ENCODE assay signal across 8 cellular contexts in the genomic region with DNA sequence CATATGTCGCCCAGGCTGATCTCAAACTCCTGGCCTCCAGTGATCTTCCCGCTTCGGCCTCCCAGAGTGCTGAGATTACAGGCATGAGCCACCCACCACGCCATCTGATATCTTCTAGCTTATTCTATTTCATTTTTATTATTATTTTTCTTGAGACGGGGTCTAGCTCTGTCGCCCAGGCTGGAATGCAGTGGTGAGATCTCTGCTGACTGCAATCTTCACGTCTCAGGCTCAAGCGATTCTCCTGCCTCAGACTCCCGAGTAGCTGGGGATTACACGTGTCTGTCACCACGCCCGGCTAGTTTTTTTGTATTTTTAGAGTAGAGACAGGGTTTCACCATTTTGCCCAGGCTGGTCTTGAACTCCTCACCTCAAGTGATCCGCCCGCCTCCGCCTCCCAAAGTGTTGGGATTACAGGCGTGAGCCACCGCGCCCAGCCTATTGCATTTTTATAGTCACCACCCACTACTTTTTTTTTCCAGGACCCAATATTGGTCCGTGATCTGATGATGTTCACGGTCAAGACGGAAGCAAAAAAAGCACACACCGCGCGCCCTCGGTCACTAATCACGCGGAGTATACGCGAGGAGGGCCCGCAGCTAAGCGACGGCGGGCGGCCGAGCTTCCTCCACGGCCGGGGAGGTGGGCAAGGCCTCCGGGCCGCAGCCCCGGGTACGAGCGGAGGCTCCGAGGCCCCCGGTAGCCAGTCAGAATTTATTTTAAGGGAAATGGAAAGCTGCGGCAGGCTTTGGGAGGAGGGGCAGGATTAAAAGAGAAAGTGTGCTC. TPM values are rescaled to one million over a fixed set of nuclear protein-coding genes. Genes with fewer than 3 reads are reported as not detected.
DNase-seq lines count a peak whose midpoint lies in the region; ATAC-seq, FAIRE-seq and TF ChIP-seq lines count a peak whose summit lies in the region.

No MANE protein-coding gene starts in this region.

- H3K4me1 Mint-ChIP-seq in astrocyte (ENCODE audit: low read depth, unreplicated experiment): peaks cover 3% of the 10 kb centered on the region

- H3K79me2 ChIP-seq in Karpas-422 (ENCODE audit: low read length) (peaks cover 28% of the 10 kb centered on the region), astrocyte (ENCODE audit: insufficient read depth, low read length) (peaks cover 30% of the 10 kb centered on the region)

- H2AFZ ChIP-seq in Karpas-422 (ENCODE audit: low read length) (peak overlapping the region; percentile 92; the same call in 1 of the 2 replicates), astrocyte (ENCODE audit: low read depth, low read length) (peak overlapping the region; percentile 87)

- peak overlapping the region; percentile 86 for H3K4me3 Mint-ChIP-seq in astrocyte (ENCODE audit: unreplicated experiment)

- peaks cover 10% of the 10 kb centered on the region; the same call in 1 of the 2 replicates for H3K36me3 ChIP-seq in Karpas-422 (ENCODE audit: insufficient read depth, low read length)
- H3K36me3 ChIP-seq in astrocyte (ENCODE audit: insufficient read depth, low read length): peaks cover 12% of the 10 kb centered on the region
- peaks cover 4% of the 10 kb centered on the region for H3K36me3 ChIP-seq in kidney epithelial cell (ENCODE audit: control insufficient read depth, insufficient read depth, low read length)
- H3K36me3 ChIP-seq in stomach: peaks cover 11 to 25% (median 18%) of the 10 kb centered on the region in 4 donors

- peak overlapping the region; percentile 97 for H3K27ac Mint-ChIP-seq in astrocyte (ENCODE audit: unreplicated experiment)

- peak overlapping the region; percentile 39 for H3K27ac ChIP-seq in Karpas-422 (ENCODE audit: low read length)
- H3K27ac ChIP-seq in astrocyte (ENCODE audit: low read depth, low read length): peak overlapping the region; percentile 83
- H3K27ac ChIP-seq in stomach: peak overlapping the region; percentile 93 to 99 (median 98)

- peaks cover 25% of the 10 kb centered on the region for H3K27me3 Mint-ChIP-seq in astrocyte (ENCODE audit: low read depth, unreplicated experiment)

- H3K4me1 ChIP-seq in Karpas-422 (ENCODE audit: low read length): peaks cover 24% of the 10 kb centered on the region
- H3K4me1 ChIP-seq in astrocyte (ENCODE audit: insufficient read depth, low read length): peaks cover 9% of the 10 kb centered on the region
- peaks cover 18 to 41% (median 31%) of the 10 kb centered on the region in 4 donors for H3K4me1 ChIP-seq in stomach

- intact Hi-C loops in stomach (cut with DNase I; ENCODE audit: low total_unique reads): no loop called here

- H3K9me3 ChIP-seq in Karpas-422 (ENCODE audit: low read length) (no peaks in the 10 kb centered on the region), astrocyte (ENCODE audit: insufficient read depth, low read depth, low read length) (peaks cover 4% of the 10 kb centered on the region), stomach (peaks cover 0 to 10% (median 2%) of the 10 kb centered on the region in 4 donors)

- WGBS in stomach, 5 donors: 15 to 19% (median 17%) methylated on average over 42 to 45 of the region's 45 CpGs

- TF ChIP-seq EP300 in stomach (IDR thresholded peaks at IDR 0.05): no peak

- no peaks in the 10 kb centered on the region; the same call in 1 of the 2 replicates for H3K27me3 ChIP-seq in Karpas-422 (ENCODE audit: low read length)
- H3K27me3 ChIP-seq in astrocyte (ENCODE audit: insufficient read depth, low read length): peaks cover 21% of the 10 kb centered on the region
- H3K27me3 ChIP-seq in kidney epithelial cell (ENCODE audit: control insufficient read depth, insufficient read depth, low read length): peaks cover 24% of the 10 kb centered on the region
- H3K27me3 ChIP-seq in stomach: peaks cover 0 to 39% (median 22%) of the 10 kb centered on the region in 3 donors

- H3K9me3 Mint-ChIP-seq in astrocyte (ENCODE audit: unreplicated experiment): no peaks in the 10 kb centered on the region

- DNase-seq in Karpas-422 (peak; percentile 64), astrocyte (ENCODE audit: low read depth) (peak; percentile 48), kidney epithelial cell (ENCODE audit: low read depth) (no peak), stomach (no peak), SHP77 treated with DMSO at 0.1 percent for 48 hours (lab: John Stamatoyannopoulos, UW) (no peak)
- no peak for DNase-seq in activated CD8-positive, alpha-beta memory T cell treated with anti-CD3 and anti-CD28 coated beads for 24 hours

- H3K4me2 ChIP-seq in Karpas-422 (ENCODE audit: low read depth, low read length, poor library complexity, severe bottlenecking) (peak overlapping the region; percentile 94), astrocyte (ENCODE audit: low read length) (peak overlapping the region; percentile 94)

- ATAC-seq in GM18498 (IDR thresholded peaks at IDR 0.05; ENCODE audit: unreplicated experiment) (peak; percentile 14), GM21723 (IDR thresholded peaks at IDR 0.05; ENCODE audit: unreplicated experiment) (peak; percentile 13)

- no peaks in the 10 kb centered on the region for H3K9me2 ChIP-seq in Karpas-422 (replicated peaks; ENCODE audit: insufficient read depth, low read length)

- FAIRE-seq in astrocyte (lab: Jason Lieb, UNC): no peak

- H4K20me1 ChIP-seq in Karpas-422 (ENCODE audit: insufficient read depth, low read depth, low read length) (peaks cover 16% of the 10 kb centered on the region), astrocyte (ENCODE audit: insufficient read depth, low read length) (peaks cover 31% of the 10 kb centered on the region)

- peak overlapping the region; percentile 76 for H3K9ac ChIP-seq in Karpas-422 (ENCODE audit: low read length)
- H3K9ac ChIP-seq in astrocyte (ENCODE audit: low read length): peak overlapping the region; percentile 87

- H3K36me3 Mint-ChIP-seq in astrocyte (ENCODE audit: low read depth, unreplicated experiment): peaks cover 5% of the 10 kb centered on the region

- TF ChIP-seq CTCF in astrocyte (IDR thresholded peaks at IDR 0.05; ENCODE audit: insufficient read depth, low read depth, low read length): no peak
- no peak for TF ChIP-seq CTCF in kidney epithelial cell (IDR thresholded peaks at IDR 0.05; ENCODE audit: insufficient read depth, low read length, poor library complexity, severe bottlenecking)
- no peak for TF ChIP-seq CTCF in stomach (IDR thresholded peaks at IDR 0.05)

- H3K4me3 ChIP-seq in Karpas-422 (ENCODE audit: low read length) (peak overlapping the region; percentile 71), astrocyte (ENCODE audit: insufficient read depth, low read depth, low read length) (peak overlapping the region; percentile 73), kidney epithelial cell (ENCODE audit: low read depth, low read length) (peak overlapping the region; percentile 61), stomach (peak overlapping the region; percentile 87 to 99 (median 96))

- no peak for TF ChIP-seq POLR2A in stomach (IDR thresholded peaks at IDR 0.05)

RNA-seq across cellular contexts. Expression of a gene that starts 1.1 kb away (rescaled TPM):
- total RNA-seq in Karpas-422 (2014; rRNA removed; shearing (Covaris generic); ENCODE audit: low replicate concordance): 16.1 and 32.3 TPM in 2 replicates
- 24.9 and 27.1 TPM in 2 replicates for total RNA-seq in astrocyte
- total RNA-seq in kidney epithelial cell: 23.3 and 34.2 TPM in 2 replicates
- 10 to 100 TPM in 4 of 5 donors, under 1 TPM in 1; 0.58 to 27.2 (median 15.6) TPM for total RNA-seq in stomach
- 10 to 100 TPM; 14.1 to 18.0 (median 14.9) TPM for polyA plus RNA-seq in stomach

RNA-seq across cellular contexts. Expression of a gene that starts 22.0 kb away (rescaled TPM):
- total RNA-seq in Karpas-422 (2014; rRNA removed; shearing (Covaris generic); ENCODE audit: low replicate concordance): 181 and 259 TPM in 2 replicates
- total RNA-seq in astrocyte: 284 and 324 TPM in 2 replicates
- total RNA-seq in kidney epithelial cell: 412 and 420 TPM in 2 replicates
- total RNA-seq in stomach: 100 to 1,000 TPM; 119 to 202 (median 140) TPM
- 100 to 1,000 TPM; 245 to 280 (median 247) TPM for polyA plus RNA-seq in stomach

RNA-seq across cellular contexts. Expression of a gene that starts 22.4 kb away (rescaled TPM):
- total RNA-seq in Karpas-422 (2014; rRNA removed; shearing (Covaris generic); ENCODE audit: low replicate concordance): 12.3 and 13.1 TPM in 2 replicates
- total RNA-seq in astrocyte (13.2 and 16.3 TPM in 2 replicates), kidney epithelial cell (9.6 and 15.9 TPM in 2 replicates), stomach (10 to 100 TPM in 3 of 5 donors, 1 to 10 TPM in 2; 5.8 to 34.8 (median 13.0) TPM)
- polyA plus RNA-seq in stomach: 1 to 10 TPM; 5.5 to 9.6 (median 6.1) TPM

RNA-seq across cellular contexts. Expression of a gene that starts 55.5 kb away (rescaled TPM):
- 19.5 and 19.7 TPM in 2 replicates for total RNA-seq in Karpas-422 (2014; rRNA removed; shearing (Covaris generic); ENCODE audit: low replicate concordance)
- total RNA-seq in astrocyte (11.8 and 12.6 TPM in 2 replicates), kidney epithelial cell (5.9 and 24.9 TPM in 2 replicates), stomach (10 to 100 TPM in 4 of 5 donors, 1 to 10 TPM in 1; 9.5 to 33.9 (median 22.6) TPM)
- 1 to 10 TPM; 3.2 to 4.3 (median 3.8) TPM for polyA plus RNA-seq in stomach

Comparison
In these comparisons a context has a peak if more than half of its experiments do, and no peak if none do; other contexts are left out.
1. DNase-seq: peak in Karpas-422 (single experiment) and astrocyte (single experiment); none in kidney epithelial cell (single experiment), stomach (single experiment), activated CD8-positive, alpha-beta memory T cell treated with anti-CD3 and anti-CD28 coated beads for 24 hours (single experiment) and SHP77 treated with DMSO at 0.1 percent for 48 hours (single experiment).
2. H3K27ac ChIP-seq: peak in every context shown above with its lines; median percentile 98 in stomach; 83 in astrocyte; 39 in Karpas-422.
3. Peak in every context shown above with its lines, with median percentiles within 50 percentile points of each other: H3K4me3 ChIP-seq.